Comparison of ENCODE assay signal across 9 cellular contexts in the genomic region with DNA sequence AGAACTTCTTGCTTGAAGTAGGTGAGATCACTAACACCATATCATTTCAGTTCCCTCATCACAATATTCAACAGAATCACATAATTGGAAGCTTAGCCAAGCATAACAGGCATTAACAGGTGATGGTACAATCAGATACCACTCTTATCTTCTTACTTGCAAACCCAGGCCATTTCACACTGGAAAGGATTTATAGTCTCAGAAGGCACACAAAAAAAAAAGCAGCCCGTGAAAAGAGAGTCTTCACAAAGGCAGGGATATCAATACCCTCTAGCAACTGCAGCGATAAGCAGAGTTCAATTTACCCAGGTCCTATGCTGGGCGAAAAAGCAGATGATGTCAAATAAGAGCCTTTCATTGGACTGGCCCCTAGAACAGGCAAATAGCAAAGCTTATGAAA.
"Had no signal": no experiment of that assay in that cellular context is flagged by ENCODE, and none has a peak within 500 bp of the region (broad histone marks: within the 10 kb centered on the region; RNA-seq: fewer than 3 reads in every experiment).

No MANE protein-coding gene starts in this region.

- H2AFZ ChIP-seq: GM23248, GM23338 had no signal

- H3K9ac ChIP-seq: GM23248 had no signal

- DNase-seq: GM23248, GOT3, H7, H9, HCEC 1CT, HFFc6 had no signal

- H3K36me3 ChIP-seq: HAP-1 had no signal

- H3K9me3 ChIP-seq: HAP-1 had no signal

- H3K4me3 Mint-ChIP-seq: GM23338, H9, HFFc6 had no signal

- H3K9me3 Mint-ChIP-seq: GM23338 had no signal

- H3K4me3 ChIP-seq: GM23248, GM23338, HAP-1 had no signal

- H3K4me2 ChIP-seq: GM23338 had no signal

- ATAC-seq: GM23338, HCT116 had no signal

- H3K27ac ChIP-seq: GM23248 had no signal

- H3K27ac Mint-ChIP-seq: GM23338, H9, HFFc6 had no signal

- H3K4me1 ChIP-seq: HAP-1 had no signal
